ENCODE assay signal across 21 cellular contexts in the genomic region with DNA sequence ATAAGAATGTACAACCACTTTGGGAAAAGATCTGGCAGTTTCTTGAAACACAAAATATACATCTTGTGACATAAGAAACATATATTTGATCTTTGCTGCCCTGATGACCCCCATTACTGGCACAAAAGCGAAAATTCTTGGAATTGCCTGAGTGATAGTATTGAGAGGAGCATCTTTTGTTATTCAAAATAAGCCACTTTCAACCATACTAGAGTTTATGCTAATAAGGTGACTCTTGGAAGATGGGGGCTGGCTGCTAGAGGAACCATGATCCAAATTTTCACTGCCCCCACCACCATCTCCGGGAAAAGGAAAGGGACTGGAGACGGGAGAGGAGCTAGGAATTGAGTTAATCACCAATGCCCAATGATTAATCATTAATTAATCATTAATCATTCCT.
"Had no signal": no experiment of that assay in that cellular context is flagged by ENCODE, and none has a peak within 500 bp of the region (broad histone marks: within the 10 kb centered on the region; RNA-seq: fewer than 3 reads in every experiment).

No MANE protein-coding gene starts in this region.

- H3K27ac ChIP-seq: dorsolateral prefrontal cortex, lower lobe of right lung, right lobe of liver, skin epidermis, uterus had no signal

- H3K36me3 ChIP-seq: lower lobe of right lung, right lobe of liver, uterus had no signal

- ATAC-seq: activated T-cell treated with anti-CD3 and anti-CD28 coated beads, Interleukin-2, amount 50 U/mL, for 4 hours; effector memory CD8-positive, alpha-beta T cell; left lobe of liver; lower lobe of right lung; stimulated activated naive B cell treated with anti-CD40 and anti-IgM and Interleukin-4, amounts not matched to agents 10 μg/mL and 1 μg/mL and 100 μg/mL, for 72 hours; T-cell had no signal

- H3K4me3 ChIP-seq: dorsolateral prefrontal cortex, lower lobe of right lung, right lobe of liver, skin epidermis, uterus had no signal

- H3K9me3 Mint-ChIP-seq: effector memory CD8-positive, alpha-beta T cell had no signal

- DNase-seq: activated CD4-positive, alpha-beta T cell treated with anti-CD3 and anti-CD28 coated beads, Interleukin-2, amount 50 U/mL, for 48 hours; activated CD8-positive, alpha-beta memory T cell treated with anti-CD3 and anti-CD28 coated beads, Interleukin-2, amount 50 U/mL, for 48 hours; activated naive CD4-positive, alpha-beta T cell; activated naive CD8-positive, alpha-beta T cell treated with anti-CD3 and anti-CD28 coated beads for 36 hours; activated T-cell treated with anti-CD3 and anti-CD28 coated beads, Interleukin-2, amount 50 U/mL, for 4 hours; central memory CD4-positive, alpha-beta T cell; dorsolateral prefrontal cortex; effector memory CD8-positive, alpha-beta T cell; kidney; lower lobe of right lung; naive B cell; occipital lobe; right lobe of liver; stimulated activated CD8-positive, alpha-beta memory T cell treated with anti-CD3 and anti-CD28 coated beads, Interleukin-4, amount 100 ng/mL, for 48 hours; stimulated activated naive B cell treated with anti-CD40 and anti-IgM and Interleukin-4, amounts not matched to agents 10 μg/mL and 1 μg/mL and 100 μg/mL, for 72 hours; T-cell; trophoblast cell; uterus had no signal

- H3K4me3 Mint-ChIP-seq: activated naive CD8-positive, alpha-beta T cell treated with anti-CD3 and anti-CD28 coated beads for 36 hours; activated T-cell treated with anti-CD3 and anti-CD28 coated beads, Interleukin-2, amount 50 U/mL, for 4 hours; effector memory CD8-positive, alpha-beta T cell; stimulated activated naive B cell treated with anti-CD40 and anti-IgM and Interleukin-4, amounts not matched to agents 10 μg/mL and 1 μg/mL and 100 μg/mL, for 72 hours; T-cell had no signal

- H3K27ac Mint-ChIP-seq: activated naive CD8-positive, alpha-beta T cell treated with anti-CD3 and anti-CD28 coated beads for 36 hours; activated T-helper 2 cell treated with anti-CD3 and anti-CD28 coated beads, Interferon-gamma antibody, Interleukin-2, Interleukin-4, amounts not matched to agents 10 μg/mL and 5 μg/mL and 100 μg/mL, durations not matched to agents 14 hours and 24 hours and 36 hours; T-cell had no signal

- H3K27me3 ChIP-seq: dorsolateral prefrontal cortex, right lobe of liver, uterus had no signal

- H3K27me3 Mint-ChIP-seq: activated naive CD8-positive, alpha-beta T cell treated with anti-CD3 and anti-CD28 coated beads for 36 hours; effector memory CD8-positive, alpha-beta T cell; naive B cell; stimulated activated naive B cell treated with anti-CD40 and anti-IgM and Interleukin-4, amounts not matched to agents 10 μg/mL and 1 μg/mL and 100 μg/mL, for 72 hours; T-cell had no signal
